In the genomic region with DNA sequence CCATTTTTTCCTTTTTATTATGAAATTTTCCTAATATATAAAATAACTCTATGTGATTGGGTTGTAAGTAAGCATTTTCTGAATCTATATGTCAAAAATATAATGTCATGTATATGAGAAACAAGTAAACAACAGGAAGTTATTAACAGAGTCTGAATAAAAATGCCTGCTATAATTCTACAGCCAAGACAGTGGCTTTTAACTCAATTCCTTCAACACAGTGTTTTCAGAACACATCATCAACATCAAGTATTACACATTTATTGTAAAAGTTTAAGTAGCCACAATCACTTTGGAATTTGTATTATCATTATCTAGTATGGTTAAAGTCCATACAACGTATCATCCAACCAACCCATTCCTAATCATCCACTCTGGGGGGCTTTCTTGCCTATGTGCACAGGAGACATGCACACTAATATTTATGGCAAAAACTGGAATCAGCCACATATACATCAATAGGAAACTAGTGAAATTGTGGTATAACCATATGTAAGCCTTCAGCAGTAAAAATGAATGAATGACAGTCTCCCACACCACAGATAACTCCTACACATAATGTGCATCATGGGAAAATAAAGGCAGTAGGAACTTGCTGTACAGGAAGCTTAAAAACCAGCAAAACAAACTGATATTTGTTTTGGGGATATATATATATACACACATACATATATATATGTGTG, we compare ENCODE assay signal across 34 cellular contexts.
"Had no signal": no experiment of that assay in that cellular context is flagged by ENCODE, and none has a peak within 500 bp of the region (broad histone marks: within the 10 kb centered on the region; RNA-seq: fewer than 3 reads in every experiment).

No MANE protein-coding gene starts in this region.

- ATAC-seq: activated CD4-positive, CD25-positive, alpha-beta regulatory T cell treated with anti-CD3 and anti-CD28 coated beads, Interleukin-2, amount 50 U/mL, for 24 hours; activated CD8-positive, alpha-beta memory T cell treated with anti-CD3 and anti-CD28 coated beads, Interleukin-2, amount 10 ng/mL, durations not matched to agents 7 days and 5 days; body of pancreas; WTC11 had no signal

- H3K4me3 ChIP-seq: adrenal gland, body of pancreas, breast epithelium, colonic mucosa had no signal

- H3K9me3 Mint-ChIP-seq: activated naive CD4-positive, alpha-beta T cell treated with anti-CD3 and anti-CD28 coated beads, Interleukin-2, amount 50 U/mL, for 72 hours; activated T-helper 2 cell treated with anti-CD3 and anti-CD28 coated beads, Interferon-gamma antibody, Interleukin-2, Interleukin-4, amounts not matched to agents 10 μg/mL and 5 μg/mL and 100 μg/mL, durations not matched to agents 14 hours and 24 hours and 36 hours had no signal

- H3K9me3 ChIP-seq: adrenal gland, body of pancreas, breast epithelium, colonic mucosa had no signal

- H3K4me3 Mint-ChIP-seq: activated CD4-positive, alpha-beta memory T cell treated with anti-CD3 and anti-CD28 coated beads, Interleukin-2, amount 10 ng/mL, durations not matched to agents 7 days and 5 days; activated CD4-positive, alpha-beta T cell treated with anti-CD3 and anti-CD28 coated beads, Interleukin-2, amount 10 ng/mL, durations not matched to agents 7 days and 5 days; activated CD8-positive, alpha-beta memory T cell treated with anti-CD3 and anti-CD28 coated beads, Interleukin-2, amount 10 ng/mL, durations not matched to agents 7 days and 5 days; activated T-cell treated with anti-CD3 and anti-CD28 coated beads, Interleukin-2, amount 50 U/mL, for 24 hours; T-helper 1 cell treated with Interleukin-12 subunit alpha and Interleukin-12 subunit beta and Interleukin-4 antibody, amounts not matched to agents 30 μg/mL and 1 μg/mL, for 36 hours; T-helper 2 cell treated with Interferon-gamma antibody and Interleukin-4, amounts not matched to agents 5 μg/mL and 100 μg/mL, for 36 hours; WTC11 had no signal

- H3K27ac ChIP-seq: adrenal gland, body of pancreas, brain microvascular endothelial cell, breast epithelium, colonic mucosa, WERI-Rb-1 had no signal

- H3K36me3 ChIP-seq: adrenal gland, brain microvascular endothelial cell, breast epithelium, colonic mucosa, WERI-Rb-1 had no signal

- H3K27ac Mint-ChIP-seq: activated CD4-positive, alpha-beta memory T cell treated with anti-CD3 and anti-CD28 coated beads, Interleukin-2, amount 10 ng/mL, durations not matched to agents 7 days and 5 days; activated CD4-positive, alpha-beta T cell treated with anti-CD3 and anti-CD28 coated beads, Interleukin-2, amount 10 ng/mL, durations not matched to agents 7 days and 5 days; activated CD8-positive, alpha-beta memory T cell treated with anti-CD3 and anti-CD28 coated beads, Interleukin-2, amount 10 ng/mL, durations not matched to agents 7 days and 5 days; activated naive CD4-positive, alpha-beta T cell treated with anti-CD3 and anti-CD28 coated beads, Interleukin-2, amount 50 U/mL, for 72 hours; activated T-cell treated with anti-CD3 and anti-CD28 coated beads, Interleukin-2, amount 50 U/mL, for 24 hours; activated T-helper 2 cell treated with anti-CD3 and anti-CD28 coated beads, Interferon-gamma antibody, Interleukin-2, Interleukin-4, amounts not matched to agents 10 μg/mL and 5 μg/mL and 100 μg/mL, durations not matched to agents 14 hours and 24 hours and 36 hours; T-helper 1 cell treated with Interleukin-12 subunit alpha and Interleukin-12 subunit beta and Interleukin-4 antibody, amounts not matched to agents 30 μg/mL and 1 μg/mL, for 36 hours; T-helper 2 cell treated with Interferon-gamma antibody and Interleukin-4, amounts not matched to agents 5 μg/mL and 100 μg/mL, for 36 hours; WTC11 had no signal

- H3K4me1 ChIP-seq: adrenal gland, body of pancreas, breast epithelium, colonic mucosa had no signal

- H3K27me3 ChIP-seq: adrenal gland, body of pancreas, brain microvascular endothelial cell, breast epithelium, colonic mucosa had no signal

- FAIRE-seq: astrocyte had no signal

- H3K27me3 Mint-ChIP-seq: activated CD8-positive, alpha-beta memory T cell treated with anti-CD3 and anti-CD28 coated beads, Interleukin-2, amount 10 ng/mL, durations not matched to agents 7 days and 5 days; activated T-cell treated with anti-CD3 and anti-CD28 coated beads, Interleukin-2, amount 50 U/mL, for 24 hours had no signal

- DNase-seq: activated CD4-positive, alpha-beta memory T cell treated with anti-CD3 and anti-CD28 coated beads, Interleukin-2, amount 10 ng/mL, durations not matched to agents 7 days and 5 days; activated CD4-positive, alpha-beta T cell treated with anti-CD3 and anti-CD28 coated beads for 48 hours; activated CD4-positive, alpha-beta T cell treated with anti-CD3 and anti-CD28 coated beads, Interleukin-2, amount 10 ng/mL, durations not matched to agents 7 days and 5 days; activated CD4-positive, alpha-beta T cell treated with anti-CD3 and anti-CD28 coated beads, Interleukin-2, amount 50 U/mL, for 48 hours; activated CD4-positive, CD25-positive, alpha-beta regulatory T cell; activated CD8-positive, alpha-beta memory T cell treated with anti-CD3 and anti-CD28 coated beads for 24 hours; activated CD8-positive, alpha-beta memory T cell treated with anti-CD3 and anti-CD28 coated beads, Interleukin-2, amount 10 ng/mL, durations not matched to agents 7 days and 5 days; activated CD8-positive, alpha-beta memory T cell treated with anti-CD3 and anti-CD28 coated beads, Interleukin-2, amount 50 U/mL, for 48 hours; activated effector memory CD4-positive, alpha-beta T cell treated with Interleukin-2 at 50 U/mL for 16 hours; activated gamma-delta T cell; activated naive CD4-positive, alpha-beta T cell treated with anti-CD3 and anti-CD28 coated beads, Interleukin-2, amount 50 U/mL, for 16 hours; activated naive CD4-positive, alpha-beta T cell treated with Interleukin-2 at 50 U/mL for 16 hours; activated T-cell treated with anti-CD3 and anti-CD28 coated beads, Interleukin-2, amount 50 U/mL, for 24 hours; activated T-cell treated with anti-CD3 and anti-CD28 coated beads, Interleukin-2, amount 50 U/mL, for 48 hours; adrenal gland; amniotic stem cell; aorta; body of pancreas; brain microvascular endothelial cell; central memory CD4-positive, alpha-beta T cell; colonic mucosa; SW 1271; T-helper 1 cell; T-helper 2 cell; T-helper 9 cell; WERI-Rb-1 had no signal
